29 cellular contexts compared by ENCODE assay signal in genomic region chr4:1220566-1220965, GRCh38.
"Had no signal": no experiment of that assay in that cellular context is flagged by ENCODE, and none has a peak within 500 bp of the region (broad histone marks: within the 10 kb centered on the region; RNA-seq: fewer than 3 reads in every experiment).

No MANE protein-coding gene starts in this region.

- H3K27ac Mint-ChIP-seq: activated CD4-positive, alpha-beta T cell treated with anti-CD3 and anti-CD28 coated beads, Interleukin-2, amount 10 ng/mL, durations not matched to agents 7 days and 5 days; activated CD8-positive, alpha-beta memory T cell treated with anti-CD3 and anti-CD28 coated beads, Interleukin-2, amount 10 ng/mL, durations not matched to agents 7 days and 5 days; activated naive CD8-positive, alpha-beta T cell; activated T-helper 1 cell treated with anti-CD3 and anti-CD28 coated beads, Interleukin-12 subunit alpha, Interleukin-12 subunit beta, Interleukin-2, Interleukin-4 antibody, amounts not matched to agents 30 ng/mL and 10 ng/mL and 1 ng/mL, durations not matched to agents 14 hours and 24 hours and 36 hours; type B pancreatic cell had no signal

- H3K27me3 Mint-ChIP-seq: activated CD4-positive, alpha-beta T cell treated with anti-CD3 and anti-CD28 coated beads, Interleukin-2, amount 10 ng/mL, durations not matched to agents 7 days and 5 days; activated CD8-positive, alpha-beta memory T cell treated with anti-CD3 and anti-CD28 coated beads, Interleukin-2, amount 10 ng/mL, durations not matched to agents 7 days and 5 days; activated CD8-positive, alpha-beta T cell treated with anti-CD3 and anti-CD28 coated beads for 36 hours; activated naive CD8-positive, alpha-beta T cell; stimulated activated memory B cell treated with anti-CD40 and anti-IgM and Interleukin-4, amounts not matched to agents 10 μg/mL and 1 μg/mL and 100 μg/mL, for 72 hours; type B pancreatic cell had no signal

- H3K9me3 Mint-ChIP-seq: activated CD4-positive, alpha-beta T cell treated with anti-CD3 and anti-CD28 coated beads, Interleukin-2, amount 10 ng/mL, durations not matched to agents 7 days and 5 days; activated CD8-positive, alpha-beta T cell treated with anti-CD3 and anti-CD28 coated beads for 36 hours; activated T-helper 1 cell treated with anti-CD3 and anti-CD28 coated beads, Interleukin-12 subunit alpha, Interleukin-12 subunit beta, Interleukin-2, Interleukin-4 antibody, amounts not matched to agents 30 ng/mL and 10 ng/mL and 1 ng/mL, durations not matched to agents 14 hours and 24 hours and 36 hours; endodermal cell; natural killer cell; stimulated activated memory B cell treated with anti-CD40 and anti-IgM and Interleukin-4, amounts not matched to agents 10 μg/mL and 1 μg/mL and 100 μg/mL, for 72 hours; type B pancreatic cell had no signal

- ATAC-seq: activated CD8-positive, alpha-beta memory T cell treated with anti-CD3 and anti-CD28 coated beads, Interleukin-2, amount 10 ng/mL, durations not matched to agents 7 days and 5 days; activated CD8-positive, alpha-beta T cell treated with anti-CD3 and anti-CD28 coated beads for 36 hours; gastrocnemius medialis; heart left ventricle; left cardiac atrium; natural killer cell; right lobe of liver; stimulated activated memory B cell treated with anti-CD40 and anti-IgM and Interleukin-4, amounts not matched to agents 10 μg/mL and 1 μg/mL and 100 μg/mL, for 72 hours had no signal

- H3K4me1 ChIP-seq: ascending aorta, gastrocnemius medialis, right lobe of liver had no signal

- H3K27me3 ChIP-seq: adrenal gland, ascending aorta, brain microvascular endothelial cell, esophagus squamous epithelium, gastrocnemius medialis, heart left ventricle, right lobe of liver, vagina had no signal

- H3K4me1 Mint-ChIP-seq: endodermal cell had no signal

- H3K27ac ChIP-seq: adrenal gland, ascending aorta, brain microvascular endothelial cell, gastrocnemius medialis, heart left ventricle, right lobe of liver, thoracic aorta, vagina, VCaP had no signal

- H3K9me3 ChIP-seq: adrenal gland, ascending aorta, esophagus squamous epithelium, gastrocnemius medialis, heart left ventricle, right lobe of liver, thoracic aorta, vagina had no signal

- H3K4me3 ChIP-seq: adrenal gland, ascending aorta, esophagus squamous epithelium, gastrocnemius medialis, heart left ventricle, right lobe of liver, skin epidermis, thoracic aorta, vagina had no signal

- H3K4me3 Mint-ChIP-seq: activated CD4-positive, alpha-beta T cell treated with anti-CD3 and anti-CD28 coated beads, Interleukin-2, amount 10 ng/mL, durations not matched to agents 7 days and 5 days; activated CD8-positive, alpha-beta memory T cell treated with anti-CD3 and anti-CD28 coated beads, Interleukin-2, amount 10 ng/mL, durations not matched to agents 7 days and 5 days; activated CD8-positive, alpha-beta T cell treated with anti-CD3 and anti-CD28 coated beads for 36 hours; activated naive CD8-positive, alpha-beta T cell; activated T-helper 1 cell treated with anti-CD3 and anti-CD28 coated beads, Interleukin-12 subunit alpha, Interleukin-12 subunit beta, Interleukin-2, Interleukin-4 antibody, amounts not matched to agents 30 ng/mL and 10 ng/mL and 1 ng/mL, durations not matched to agents 14 hours and 24 hours and 36 hours; endodermal cell; natural killer cell; stimulated activated memory B cell treated with anti-CD40 and anti-IgM and Interleukin-4, amounts not matched to agents 10 μg/mL and 1 μg/mL and 100 μg/mL, for 72 hours; type B pancreatic cell had no signal

- DNase-seq: activated CD4-positive, alpha-beta T cell treated with anti-CD3 and anti-CD28 coated beads, Interleukin-2, amount 10 ng/mL, durations not matched to agents 7 days and 5 days; activated CD4-positive, CD25-positive, alpha-beta regulatory T cell treated with anti-CD3 and anti-CD28 coated beads, Interleukin-2, amount 50 U/mL, for 72 hours; activated CD8-positive, alpha-beta memory T cell treated with anti-CD3 and anti-CD28 coated beads, Interleukin-2, amount 10 ng/mL, durations not matched to agents 7 days and 5 days; activated CD8-positive, alpha-beta T cell treated with anti-CD3 and anti-CD28 coated beads for 36 hours; activated gamma-delta T cell treated with Interleukin-2 at 50 U/mL for 16 hours; adrenal gland; brain microvascular endothelial cell; central memory CD4-positive, alpha-beta T cell; cortex of kidney; endodermal cell; esophagus squamous epithelium; gastrocnemius medialis; heart left ventricle; islet precursor cell; left cardiac atrium; midbrain; natural killer cell; posterior cingulate gyrus; right lobe of liver; T-helper 2 cell had no signal
